In the genomic region with DNA sequence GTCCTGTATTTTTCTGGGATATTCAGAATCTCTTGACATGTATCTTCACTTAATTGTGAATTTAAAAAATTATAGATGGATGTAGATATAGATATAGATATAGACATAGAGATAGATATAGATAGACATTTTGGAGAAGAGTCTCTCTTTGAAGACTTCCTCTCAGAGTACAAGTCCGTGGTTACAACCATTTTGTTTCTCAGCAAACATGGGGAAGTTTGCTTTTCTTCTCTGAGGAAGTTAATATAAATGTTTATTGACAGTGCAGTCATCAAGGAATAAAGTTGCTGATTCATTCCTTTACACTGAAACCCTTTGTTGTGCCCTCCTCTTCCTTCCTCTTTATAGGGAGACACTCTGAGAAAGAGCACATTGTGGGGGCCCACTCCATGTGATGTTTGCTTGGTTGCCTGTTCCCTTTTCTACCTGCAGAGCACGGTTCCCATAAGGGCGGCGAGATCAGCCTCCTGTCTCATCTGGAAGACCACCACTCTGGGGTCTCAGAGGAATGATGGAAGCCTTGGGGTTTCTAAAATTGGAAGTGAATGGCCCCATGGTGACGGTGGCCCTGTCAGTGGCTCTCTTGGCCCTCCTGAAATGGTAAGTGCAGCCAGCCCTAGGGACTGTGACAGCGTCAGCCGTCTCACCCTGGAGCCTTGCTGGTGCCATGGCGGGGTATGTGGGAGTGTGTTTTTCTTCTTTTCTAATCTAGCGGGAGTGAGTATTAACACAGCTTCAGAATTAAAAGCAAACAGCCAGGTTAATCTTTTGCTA, we compare ENCODE assay signal across 1 cellular context.
TF ChIP-seq lines count a peak whose summit lies in the region.

A gene (plus strand): TSS at position 385 of the 774 bp plus-strand sequence. CDS start 127 bp downstream, at position 512.

TF ChIP-seq in K562, 482 proteins besides CTCF, POLR2A, EP300 and RAD21 (continued from another document and continues in another):
- TF ChIP-seq, protein P1, sequence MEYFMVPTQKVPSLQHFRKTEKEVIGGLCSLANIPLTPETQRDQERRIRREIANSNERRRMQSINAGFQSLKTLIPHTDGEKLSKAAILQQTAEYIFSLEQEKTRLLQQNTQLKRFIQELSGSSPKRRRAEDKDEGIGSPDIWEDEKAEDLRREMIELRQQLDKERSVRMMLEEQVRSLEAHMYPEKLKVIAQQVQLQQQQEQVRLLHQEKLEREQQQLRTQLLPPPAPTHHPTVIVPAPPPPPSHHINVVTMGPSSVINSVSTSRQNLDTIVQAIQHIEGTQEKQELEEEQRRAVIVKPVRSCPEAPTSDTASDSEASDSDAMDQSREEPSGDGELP (CRISPR knock-in tag; IDR thresholded peaks at IDR 0.05; ENCODE audit: borderline replicate concordance): no peak; the same call in 1 of the 2 replicates
- TF ChIP-seq ZSCAN32 (CRISPR knock-in tag; IDR thresholded peaks at IDR 0.05) (no peak), ZNF551 (CRISPR knock-in tag; IDR thresholded peaks at IDR 0.05) (no peak), ZC3H11A (IDR thresholded peaks at IDR 0.05; ENCODE audit: low read depth, low read length) (no peak), NFATC3 (IDR thresholded peaks at IDR 0.05) (no peak), ZNF224 (CRISPR knock-in tag; IDR thresholded peaks at IDR 0.05) (no peak), ILK (tag; IDR thresholded peaks at IDR 0.05; ENCODE audit: borderline replicate concordance, low read depth) (no peak), ZNF212 (CRISPR knock-in tag; IDR thresholded peaks at IDR 0.05) (no peak), BRD4 (IDR thresholded peaks at IDR 0.05) (no peak), NUFIP1 (IDR thresholded peaks at IDR 0.05; ENCODE audit: partially characterized antibody) (no peak), SAFB (IDR thresholded peaks at IDR 0.05; ENCODE audit: borderline replicate concordance, low read depth, low read length) (no peak), SIN3A (IDR thresholded peaks at IDR 0.05; ENCODE audit: borderline replicate concordance in 2 of 2, control insufficient read depth in 1 of 2, low read depth in 2 of 2, low read length in 2 of 2) (no peak), TAF7 (tag; IDR thresholded peaks at IDR 0.05) (no peak), SAP30 (IDR thresholded peaks at IDR 0.05; ENCODE audit: borderline replicate concordance, insufficient read depth, low read depth, low read length, poor library complexity, severe bottlenecking) (peak; percentile 34), RBM14 (IDR thresholded peaks at IDR 0.05; ENCODE audit: borderline replicate concordance, insufficient read depth, low read depth, low read length) (no peak), OTX1 (CRISPR knock-in tag; IDR thresholded peaks at IDR 0.05) (no peak), POU5F1 (IDR thresholded peaks at IDR 0.05; ENCODE audit: borderline replicate concordance, low read depth, low read length, partially characterized antibody) (no peak), MTA2 (IDR thresholded peaks at IDR 0.05; ENCODE audit: low read depth) (no peak), RFX7 (CRISPR knock-in tag; IDR thresholded peaks at IDR 0.05) (no peak), GABPB1 (CRISPR knock-in tag; IDR thresholded peaks at IDR 0.05) (peak; percentile 60), SMAD4 (CRISPR knock-in tag; conservative IDR thresholded peaks at IDR 0.05) (no peak), RBM22 (IDR thresholded peaks at IDR 0.05; ENCODE audit: low read depth, low read length, poor library complexity, severe bottlenecking) (no peak), CXXC5 (CRISPR knock-in tag; IDR thresholded peaks at IDR 0.05) (no peak), ZNF57 (CRISPR knock-in tag; IDR thresholded peaks at IDR 0.05) (no peak), ZNF165 (CRISPR knock-in tag; IDR thresholded peaks at IDR 0.05; ENCODE audit: borderline replicate concordance) (0 out of 2 replicates have a peak, but pooled peaks have one; percentile 7), L3MBTL2 (IDR thresholded peaks at IDR 0.05) (peak; percentile 89), MCM3 (IDR thresholded peaks at IDR 0.05) (no peak), MAFG (tag; conservative IDR thresholded peaks at IDR 0.05) (peak; percentile 85), TCF7L2 (IDR thresholded peaks at IDR 0.05; ENCODE audit: low read depth, low read length) (no peak), BRCA1 (IDR thresholded peaks at IDR 0.05) (no peak), BRCA1 (CRISPR knock-in tag; IDR thresholded peaks at IDR 0.05) (peak; percentile 64; the same call in 1 of the 2 replicates), PYGO2 (tag; IDR thresholded peaks at IDR 0.05) (no peak)
- TF ChIP-seq, protein P2, sequence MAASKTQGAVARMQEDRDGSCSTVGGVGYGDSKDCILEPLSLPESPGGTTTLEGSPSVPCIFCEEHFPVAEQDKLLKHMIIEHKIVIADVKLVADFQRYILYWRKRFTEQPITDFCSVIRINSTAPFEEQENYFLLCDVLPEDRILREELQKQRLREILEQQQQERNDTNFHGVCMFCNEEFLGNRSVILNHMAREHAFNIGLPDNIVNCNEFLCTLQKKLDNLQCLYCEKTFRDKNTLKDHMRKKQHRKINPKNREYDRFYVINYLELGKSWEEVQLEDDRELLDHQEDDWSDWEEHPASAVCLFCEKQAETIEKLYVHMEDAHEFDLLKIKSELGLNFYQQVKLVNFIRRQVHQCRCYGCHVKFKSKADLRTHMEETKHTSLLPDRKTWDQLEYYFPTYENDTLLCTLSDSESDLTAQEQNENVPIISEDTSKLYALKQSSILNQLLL (CRISPR knock-in tag; IDR thresholded peaks at IDR 0.05; ENCODE audit: borderline replicate concordance): no peak
- TF ChIP-seq, protein P3, sequence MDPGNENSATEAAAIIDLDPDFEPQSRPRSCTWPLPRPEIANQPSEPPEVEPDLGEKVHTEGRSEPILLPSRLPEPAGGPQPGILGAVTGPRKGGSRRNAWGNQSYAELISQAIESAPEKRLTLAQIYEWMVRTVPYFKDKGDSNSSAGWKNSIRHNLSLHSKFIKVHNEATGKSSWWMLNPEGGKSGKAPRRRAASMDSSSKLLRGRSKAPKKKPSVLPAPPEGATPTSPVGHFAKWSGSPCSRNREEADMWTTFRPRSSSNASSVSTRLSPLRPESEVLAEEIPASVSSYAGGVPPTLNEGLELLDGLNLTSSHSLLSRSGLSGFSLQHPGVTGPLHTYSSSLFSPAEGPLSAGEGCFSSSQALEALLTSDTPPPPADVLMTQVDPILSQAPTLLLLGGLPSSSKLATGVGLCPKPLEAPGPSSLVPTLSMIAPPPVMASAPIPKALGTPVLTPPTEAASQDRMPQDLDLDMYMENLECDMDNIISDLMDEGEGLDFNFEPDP (CRISPR knock-in tag; IDR thresholded peaks at IDR 0.05): no peak
- TF ChIP-seq, protein P4, sequence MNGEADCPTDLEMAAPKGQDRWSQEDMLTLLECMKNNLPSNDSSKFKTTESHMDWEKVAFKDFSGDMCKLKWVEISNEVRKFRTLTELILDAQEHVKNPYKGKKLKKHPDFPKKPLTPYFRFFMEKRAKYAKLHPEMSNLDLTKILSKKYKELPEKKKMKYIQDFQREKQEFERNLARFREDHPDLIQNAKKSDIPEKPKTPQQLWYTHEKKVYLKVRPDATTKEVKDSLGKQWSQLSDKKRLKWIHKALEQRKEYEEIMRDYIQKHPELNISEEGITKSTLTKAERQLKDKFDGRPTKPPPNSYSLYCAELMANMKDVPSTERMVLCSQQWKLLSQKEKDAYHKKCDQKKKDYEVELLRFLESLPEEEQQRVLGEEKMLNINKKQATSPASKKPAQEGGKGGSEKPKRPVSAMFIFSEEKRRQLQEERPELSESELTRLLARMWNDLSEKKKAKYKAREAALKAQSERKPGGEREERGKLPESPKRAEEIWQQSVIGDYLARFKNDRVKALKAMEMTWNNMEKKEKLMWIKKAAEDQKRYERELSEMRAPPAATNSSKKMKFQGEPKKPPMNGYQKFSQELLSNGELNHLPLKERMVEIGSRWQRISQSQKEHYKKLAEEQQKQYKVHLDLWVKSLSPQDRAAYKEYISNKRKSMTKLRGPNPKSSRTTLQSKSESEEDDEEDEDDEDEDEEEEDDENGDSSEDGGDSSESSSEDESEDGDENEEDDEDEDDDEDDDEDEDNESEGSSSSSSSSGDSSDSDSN (IDR thresholded peaks at IDR 0.05; ENCODE audit: borderline replicate concordance in 1 of 2, low read depth in 2 of 2, low read length in 2 of 2): no peak
- TF ChIP-seq, protein P5, sequence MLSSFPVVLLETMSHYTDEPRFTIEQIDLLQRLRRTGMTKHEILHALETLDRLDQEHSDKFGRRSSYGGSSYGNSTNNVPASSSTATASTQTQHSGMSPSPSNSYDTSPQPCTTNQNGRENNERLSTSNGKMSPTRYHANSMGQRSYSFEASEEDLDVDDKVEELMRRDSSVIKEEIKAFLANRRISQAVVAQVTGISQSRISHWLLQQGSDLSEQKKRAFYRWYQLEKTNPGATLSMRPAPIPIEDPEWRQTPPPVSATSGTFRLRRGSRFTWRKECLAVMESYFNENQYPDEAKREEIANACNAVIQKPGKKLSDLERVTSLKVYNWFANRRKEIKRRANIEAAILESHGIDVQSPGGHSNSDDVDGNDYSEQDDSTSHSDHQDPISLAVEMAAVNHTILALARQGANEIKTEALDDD (IDR thresholded peaks at IDR 0.05): no peak
- TF ChIP-seq, protein P6, sequence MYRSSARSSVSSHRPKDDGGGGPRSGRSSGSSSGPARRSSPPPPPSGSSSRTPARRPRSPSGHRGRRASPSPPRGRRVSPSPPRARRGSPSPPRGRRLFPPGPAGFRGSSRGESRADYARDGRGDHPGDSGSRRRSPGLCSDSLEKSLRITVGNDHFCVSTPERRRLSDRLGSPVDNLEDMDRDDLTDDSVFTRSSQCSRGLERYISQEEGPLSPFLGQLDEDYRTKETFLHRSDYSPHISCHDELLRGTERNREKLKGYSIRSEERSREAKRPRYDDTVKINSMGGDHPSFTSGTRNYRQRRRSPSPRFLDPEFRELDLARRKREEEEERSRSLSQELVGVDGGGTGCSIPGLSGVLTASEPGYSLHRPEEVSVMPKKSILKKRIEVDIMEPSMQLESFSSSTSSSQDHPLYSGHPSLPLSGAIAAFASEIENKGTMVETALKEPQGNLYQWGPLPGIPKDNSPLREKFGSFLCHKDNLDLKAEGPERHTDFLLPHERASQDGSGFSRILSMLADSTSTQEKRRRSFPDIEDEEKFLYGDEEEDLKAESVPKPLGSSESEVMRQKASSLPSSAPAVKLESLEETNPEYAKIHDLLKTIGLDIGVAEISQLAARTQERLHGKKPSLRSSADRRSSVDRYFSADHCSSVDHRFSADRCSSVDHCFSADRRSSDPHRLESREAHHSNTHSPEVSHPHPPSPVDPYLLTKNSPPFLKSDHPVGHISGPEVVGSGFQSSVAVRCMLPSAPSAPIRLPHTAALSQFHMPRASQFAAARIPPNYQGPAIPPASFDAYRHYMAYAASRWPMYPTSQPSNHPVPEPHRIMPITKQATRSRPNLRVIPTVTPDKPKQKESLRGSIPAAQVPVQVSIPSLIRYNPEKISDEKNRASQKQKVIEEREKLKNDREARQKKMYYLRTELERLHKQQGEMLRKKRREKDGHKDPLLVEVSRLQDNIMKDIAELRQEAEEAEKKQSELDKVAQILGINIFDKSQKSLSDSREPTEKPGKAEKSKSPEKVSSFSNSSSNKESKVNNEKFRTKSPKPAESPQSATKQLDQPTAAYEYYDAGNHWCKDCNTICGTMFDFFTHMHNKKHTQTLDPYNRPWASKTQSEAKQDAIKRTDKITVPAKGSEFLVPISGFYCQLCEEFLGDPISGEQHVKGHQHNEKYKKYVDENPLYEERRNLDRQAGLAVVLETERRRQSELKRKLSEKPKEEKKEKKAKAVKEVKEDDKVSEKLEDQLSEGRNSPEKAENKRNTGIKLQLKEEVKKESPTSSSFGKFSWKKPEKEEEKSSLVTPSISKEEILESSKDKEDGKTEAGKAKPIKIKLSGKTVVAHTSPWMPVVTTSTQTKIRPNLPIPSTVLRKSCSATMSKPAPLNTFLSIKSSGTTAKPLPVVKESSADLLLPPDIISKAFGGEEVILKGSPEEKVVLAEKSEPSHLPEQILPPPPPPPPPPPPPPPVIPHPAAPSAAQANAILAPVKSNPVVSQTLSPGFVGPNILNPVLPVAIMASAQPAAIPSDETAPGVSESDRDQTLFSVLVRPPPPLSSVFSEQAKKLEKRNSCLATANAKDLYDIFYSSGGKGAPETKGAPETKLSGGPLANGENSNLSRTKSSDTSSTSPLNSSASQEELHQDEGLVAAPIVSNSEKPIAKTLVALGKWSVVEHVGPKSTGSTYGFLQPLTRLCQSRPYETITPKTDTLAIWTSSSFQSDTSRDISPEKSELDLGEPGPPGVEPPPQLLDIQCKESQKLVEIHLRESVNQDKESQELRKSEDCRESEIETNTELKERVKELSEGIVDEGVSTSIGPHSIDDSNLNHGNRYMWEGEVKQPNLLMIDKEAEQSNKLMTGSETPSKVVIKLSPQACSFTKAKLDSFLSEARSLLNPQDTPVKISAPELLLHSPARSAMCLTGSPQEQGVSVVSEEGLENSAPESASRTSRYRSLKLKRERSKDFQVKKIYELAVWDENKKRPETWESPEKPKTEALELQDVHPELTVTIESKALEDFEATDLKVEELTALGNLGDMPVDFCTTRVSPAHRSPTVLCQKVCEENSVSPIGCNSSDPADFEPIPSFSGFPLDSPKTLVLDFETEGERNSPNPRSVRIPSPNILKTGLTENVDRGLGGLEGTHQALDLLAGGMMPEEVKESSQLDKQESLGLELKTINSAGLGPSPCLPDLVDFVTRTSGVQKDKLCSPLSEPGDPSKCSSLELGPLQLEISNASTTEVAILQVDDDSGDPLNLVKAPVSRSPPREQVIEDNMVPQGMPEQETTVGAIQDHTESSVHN (IDR thresholded peaks at IDR 0.05; ENCODE audit: borderline replicate concordance in 1 of 2, low read depth in 1 of 2): no peak
- TF ChIP-seq, protein P7, sequence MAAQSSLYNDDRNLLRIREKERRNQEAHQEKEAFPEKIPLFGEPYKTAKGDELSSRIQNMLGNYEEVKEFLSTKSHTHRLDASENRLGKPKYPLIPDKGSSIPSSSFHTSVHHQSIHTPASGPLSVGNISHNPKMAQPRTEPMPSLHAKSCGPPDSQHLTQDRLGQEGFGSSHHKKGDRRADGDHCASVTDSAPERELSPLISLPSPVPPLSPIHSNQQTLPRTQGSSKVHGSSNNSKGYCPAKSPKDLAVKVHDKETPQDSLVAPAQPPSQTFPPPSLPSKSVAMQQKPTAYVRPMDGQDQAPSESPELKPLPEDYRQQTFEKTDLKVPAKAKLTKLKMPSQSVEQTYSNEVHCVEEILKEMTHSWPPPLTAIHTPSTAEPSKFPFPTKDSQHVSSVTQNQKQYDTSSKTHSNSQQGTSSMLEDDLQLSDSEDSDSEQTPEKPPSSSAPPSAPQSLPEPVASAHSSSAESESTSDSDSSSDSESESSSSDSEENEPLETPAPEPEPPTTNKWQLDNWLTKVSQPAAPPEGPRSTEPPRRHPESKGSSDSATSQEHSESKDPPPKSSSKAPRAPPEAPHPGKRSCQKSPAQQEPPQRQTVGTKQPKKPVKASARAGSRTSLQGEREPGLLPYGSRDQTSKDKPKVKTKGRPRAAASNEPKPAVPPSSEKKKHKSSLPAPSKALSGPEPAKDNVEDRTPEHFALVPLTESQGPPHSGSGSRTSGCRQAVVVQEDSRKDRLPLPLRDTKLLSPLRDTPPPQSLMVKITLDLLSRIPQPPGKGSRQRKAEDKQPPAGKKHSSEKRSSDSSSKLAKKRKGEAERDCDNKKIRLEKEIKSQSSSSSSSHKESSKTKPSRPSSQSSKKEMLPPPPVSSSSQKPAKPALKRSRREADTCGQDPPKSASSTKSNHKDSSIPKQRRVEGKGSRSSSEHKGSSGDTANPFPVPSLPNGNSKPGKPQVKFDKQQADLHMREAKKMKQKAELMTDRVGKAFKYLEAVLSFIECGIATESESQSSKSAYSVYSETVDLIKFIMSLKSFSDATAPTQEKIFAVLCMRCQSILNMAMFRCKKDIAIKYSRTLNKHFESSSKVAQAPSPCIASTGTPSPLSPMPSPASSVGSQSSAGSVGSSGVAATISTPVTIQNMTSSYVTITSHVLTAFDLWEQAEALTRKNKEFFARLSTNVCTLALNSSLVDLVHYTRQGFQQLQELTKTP (IDR thresholded peaks at IDR 0.05; ENCODE audit: low read depth in 1 of 2, partially characterized antibody in 2 of 2): no peak
- TF ChIP-seq, protein P8, sequence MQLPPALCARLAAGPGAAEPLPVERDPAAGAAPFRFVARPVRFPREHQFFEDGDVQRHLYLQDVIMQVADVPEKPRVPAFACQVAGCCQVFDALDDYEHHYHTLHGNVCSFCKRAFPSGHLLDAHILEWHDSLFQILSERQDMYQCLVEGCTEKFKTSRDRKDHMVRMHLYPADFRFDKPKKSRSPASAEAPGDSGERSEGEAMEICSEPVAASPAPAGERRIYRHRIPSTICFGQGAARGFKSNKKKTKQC (CRISPR knock-in tag; IDR thresholded peaks at IDR 0.05): peak; percentile 86; the same call in 1 of the 2 replicates
